ENCODE assay signal across 8 cellular contexts in genomic region chr2:241559489-241560180, GRCh38.
DNase-seq lines count a peak whose midpoint lies in the region; ATAC-seq lines count a peak whose summit lies in the region.

No MANE protein-coding gene starts in this region.

- H3K4me1 ChIP-seq in HUES48 (ENCODE audit: control insufficient read depth, insufficient read depth, low read length), result peaks cover 9% of the 10 kb centered on the region; the same call in 1 of the 2 replicates

- ATAC-seq in HG03095 (IDR thresholded peaks at IDR 0.05; ENCODE audit: unreplicated experiment), result no peak
- ATAC-seq in GM18873 (IDR thresholded peaks at IDR 0.05; ENCODE audit: low FRiP score, unreplicated experiment), result no peak
- ATAC-seq in GM18517 (IDR thresholded peaks at IDR 0.05; ENCODE audit: unreplicated experiment), result no peak

- H3K4me3 ChIP-seq in HUES48 (ENCODE audit: low read depth, low read length), result peak overlapping the region; percentile 74

- H3K27me3 ChIP-seq in HUES48 (ENCODE audit: control insufficient read depth, insufficient read depth, low read length), result peaks cover 6% of the 10 kb centered on the region

- intact Hi-C loops in posterior cingulate gyrus (cut with DNase I), result loop anchor here (5.0 kb wide), 1 partner anchor 52 kb away; the partner anchor contains the start of gene STK25

- no peak overlapping the region for H3K27ac ChIP-seq in HUES48 (ENCODE audit: low read depth, low read length)

- H3K9ac ChIP-seq in HUES48 (ENCODE audit: low read depth, low read length), result peak overlapping the region; percentile 61

- H3K36me3 ChIP-seq in HUES48 (ENCODE audit: control insufficient read depth, insufficient read depth, low read length), result peaks cover 5% of the 10 kb centered on the region

- peak; percentile 90 for DNase-seq in Ammon's horn (ENCODE audit: low spot score)
- DNase-seq in astrocyte of the hippocampus (ENCODE audit: low read depth, low spot score), result peak; percentile 82
- peak; percentile 81 to 93 for DNase-seq in hippocampal formation (lab: John Stamatoyannopoulos, UW)
- peak; percentile 57 to 96 (median 76) for DNase-seq in posterior cingulate gyrus

- H3K9me3 ChIP-seq in HUES48 (ENCODE audit: control insufficient read depth, insufficient read depth, low read length), result no peaks in the 10 kb centered on the region
